ENCODE assay signal across 1 cellular context in the genomic region with DNA sequence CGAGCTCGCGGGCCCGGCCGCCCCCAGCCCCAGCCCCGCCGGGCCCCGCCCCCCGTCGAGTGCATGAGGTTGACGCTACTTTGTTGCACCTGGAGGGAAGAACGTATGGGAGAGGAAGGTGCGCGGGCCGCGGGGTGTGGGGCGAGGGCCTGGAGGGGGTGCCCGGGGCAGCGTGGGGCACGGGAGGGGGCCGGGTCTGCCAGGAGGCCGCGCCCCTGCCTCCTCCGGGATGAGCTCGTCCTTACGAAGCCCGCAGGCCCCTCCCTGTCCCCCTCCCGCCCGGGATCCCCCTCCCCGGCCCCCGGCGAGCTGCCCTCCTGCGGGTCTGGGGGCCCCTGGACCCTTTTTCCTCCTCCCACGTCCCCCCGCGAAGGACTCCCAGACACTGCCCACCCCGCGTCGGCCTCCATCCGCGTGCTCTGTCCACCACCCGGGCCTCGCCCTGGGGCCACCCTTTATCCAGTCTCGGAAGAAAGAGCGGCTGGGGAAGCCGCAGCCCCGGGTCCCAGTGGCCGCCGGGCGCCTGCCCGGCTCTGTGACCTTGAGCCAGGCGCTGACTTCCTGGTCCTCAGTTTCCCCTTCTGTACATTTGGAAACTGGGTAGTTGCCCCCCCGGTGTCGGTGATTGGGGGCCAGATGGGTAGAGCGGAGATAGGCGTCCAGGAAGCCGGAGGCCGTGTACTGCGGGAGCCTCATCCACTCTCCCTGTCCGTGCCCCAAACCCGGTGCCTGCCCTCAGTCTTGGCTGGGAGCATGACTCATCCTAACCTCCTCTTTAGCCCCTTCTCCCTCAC.
A peak's percentile ranks its signal among the peaks of the same experiment; 100 is the strongest.
TF ChIP-seq lines count a peak whose summit lies in the region.

No MANE protein-coding gene starts in this region.

TF ChIP-seq in H1, 55 proteins besides CTCF, POLR2A, EP300 and RAD21:
- TF ChIP-seq KDM4A (IDR thresholded peaks at IDR 0.05; ENCODE audit: low read depth, low read length, severe bottlenecking) (peak; percentile 35), SIN3A (conservative IDR thresholded peaks at IDR 0.05 in 1 of 2, IDR thresholded peaks at IDR 0.05 in 1 of 2; ENCODE audit: low read depth in 1 of 2, low read length in 2 of 2) (peak in 1 of 2 experiments; percentile 39; a peak in 1 of 4 replicates), TAF1 (IDR thresholded peaks at IDR 0.05; ENCODE audit: low read depth, low read length) (0 out of 2 replicates have a peak, but pooled peaks have one; percentile 31), RBBP5 (IDR thresholded peaks at IDR 0.05; ENCODE audit: borderline replicate concordance, low read depth, low read length) (0 out of 2 replicates have a peak, but pooled peaks have one; percentile 43), JUND (IDR thresholded peaks at IDR 0.05; ENCODE audit: low read length) (0 out of 2 replicates have a peak, but pooled peaks have one; percentile 45), E2F6 (IDR thresholded peaks at IDR 0.05) (peak; percentile 23; the same call in 1 of the 2 replicates), SUZ12 (IDR thresholded peaks at IDR 0.05; ENCODE audit: low read length) (no peak), TAF7 (optimal IDR thresholded peaks at IDR 0.05; ENCODE audit: borderline replicate concordance, low read depth, low read length) (no peak)
